In the genomic region with DNA sequence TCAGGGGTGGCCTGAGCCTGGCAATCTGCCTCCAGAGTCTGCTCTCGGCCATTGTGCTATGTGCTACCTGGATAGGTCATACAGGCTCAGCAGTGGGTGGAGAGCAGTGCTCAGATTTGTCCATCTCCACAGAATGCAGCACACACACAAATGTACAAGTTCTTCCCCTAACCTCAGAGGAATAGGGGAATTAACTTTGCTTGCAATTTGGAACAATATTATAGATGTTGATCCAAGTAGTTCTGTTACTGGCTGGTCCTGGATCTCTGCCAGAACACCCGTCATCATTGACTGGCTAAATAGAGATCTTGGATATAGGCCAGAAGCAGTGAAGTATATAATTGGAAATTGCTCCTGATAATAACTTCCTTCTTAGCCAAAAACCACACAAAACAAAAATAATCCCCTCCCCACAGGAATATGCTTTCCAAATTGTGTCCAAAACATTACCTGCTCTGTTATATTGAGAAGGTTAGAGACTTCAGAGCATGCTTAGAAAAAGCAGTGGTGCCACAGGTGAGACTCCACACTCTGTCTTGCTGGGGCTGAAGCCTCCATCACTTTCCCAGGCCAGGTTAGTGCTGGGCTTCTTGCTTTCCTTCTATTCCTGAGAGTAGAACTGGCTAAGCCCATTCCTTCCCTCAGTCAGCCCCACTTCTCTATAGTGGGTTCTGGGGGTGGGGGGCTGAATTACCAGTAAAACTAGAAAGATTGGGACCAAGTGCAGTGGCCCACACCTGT, we compare ENCODE assay signal across 10 cellular contexts. TPM values are rescaled to one million over a fixed set of nuclear protein-coding genes. Genes with fewer than 3 reads are reported as not detected.
DNase-seq lines count a peak whose midpoint lies in the region; ATAC-seq and TF ChIP-seq lines count a peak whose summit lies in the region.
"Had no signal": no experiment of that assay in that cellular context is flagged by ENCODE, and none has a peak within 500 bp of the region (broad histone marks: within the 10 kb centered on the region; RNA-seq: fewer than 3 reads in every experiment).

No MANE protein-coding gene starts in this region.

- no peaks in the 10 kb centered on the region for H3K9me3 ChIP-seq in adrenal gland (replicated peaks in 1 of 3)
- no peaks in the 10 kb centered on the region for H3K9me3 ChIP-seq in hepatocyte (ENCODE audit: low read depth)
- peaks cover 6% of the 10 kb centered on the region for H3K9me3 ChIP-seq in osteoblast (ENCODE audit: low read depth, low read length)

- H3K27ac ChIP-seq in C4-2B (0 out of 2 replicates have a peak overlapping the region, but pooled peaks have one; percentile 17), adrenal gland (no peak overlapping the region), hepatocyte (no peak overlapping the region), osteoblast (ENCODE audit: low read depth, low read length) (no peak overlapping the region)

- H3K36me3 ChIP-seq in adrenal gland (replicated peaks in 1 of 2) (no peaks in the 10 kb centered on the region), hepatocyte (replicated peaks; ENCODE audit: insufficient read depth, low read depth) (no peaks in the 10 kb centered on the region), osteoblast (ENCODE audit: insufficient read depth, low read length) (peaks cover 6% of the 10 kb centered on the region)

- no peaks in the 10 kb centered on the region for H3K4me1 Mint-ChIP-seq in T-helper 2 cell treated with Interferon-gamma antibody and Interleukin-4, amounts not matched to agents 5 μg/mL and 100 μg/mL, for 36 hours (ENCODE audit: low read depth)
- H3K4me1 Mint-ChIP-seq: CD4-positive, alpha-beta memory T cell had no signal

- H3K27ac Mint-ChIP-seq in T-helper 2 cell treated with Interferon-gamma antibody and Interleukin-4, amounts not matched to agents 5 μg/mL and 100 μg/mL, for 36 hours: no peak overlapping the region
- H3K27ac Mint-ChIP-seq: CD4-positive, alpha-beta memory T cell had no signal

- H3K4me1 ChIP-seq in adrenal gland (replicated peaks in 1 of 2): peaks cover 0 to 13% of the 10 kb centered on the region in 2 donors
- no peaks in the 10 kb centered on the region for H3K4me1 ChIP-seq in hepatocyte (ENCODE audit: insufficient read depth)
- H3K4me1 ChIP-seq in osteoblast (ENCODE audit: insufficient read depth, low read length): no peaks in the 10 kb centered on the region

- no peaks in the 10 kb centered on the region for H3K9me2 ChIP-seq in hepatocyte (replicated peaks; ENCODE audit: insufficient read depth)

- DNase-seq in NCI-H1436 treated with DMSO at 0.1 percent for 48 hours (lab: John Stamatoyannopoulos, UW) (peak; percentile 80), adrenal gland (peak in 6 of 7 donors; percentile 39 to 66 (median 57)), hepatocyte (ENCODE audit: low spot score) (peak; percentile 42), GM10266 (ENCODE audit: extremely low spot score) (no peak), osteoblast (ENCODE audit: insufficient read length, low spot score, missing footprints) (no peak)
- no peak for DNase-seq in T-helper 2 cell treated with Interferon-gamma antibody and Interleukin-4, amounts not matched to agents 5 μg/mL and 100 μg/mL, for 36 hours (ENCODE audit: low spot score)
- DNase-seq: CD4-positive, alpha-beta memory T cell; effector CD8-positive, alpha-beta T cell had no signal

- TF ChIP-seq CTCF in C4-2B (conservative IDR thresholded peaks at IDR 0.05) (no peak), adrenal gland (IDR thresholded peaks at IDR 0.05) (no peak), hepatocyte (IDR thresholded peaks at IDR 0.05; ENCODE audit: poor library complexity) (no peak), GM10266 (IDR thresholded peaks at IDR 0.05; ENCODE audit: control insufficient read depth, insufficient read depth, low read depth, missing control alignments) (no peak), osteoblast (IDR thresholded peaks at IDR 0.05; ENCODE audit: extremely low read depth, low read depth, low read length) (no peak)

- TF ChIP-seq POLR2A in adrenal gland (IDR thresholded peaks at IDR 0.05): no peak

- H3K4me2 ChIP-seq in hepatocyte: no peak overlapping the region
- H3K4me2 ChIP-seq in osteoblast (ENCODE audit: insufficient read depth, low read length): no peak overlapping the region

- no peaks in the 10 kb centered on the region for H4K20me1 ChIP-seq in hepatocyte (ENCODE audit: insufficient read depth, poor library complexity, severe bottlenecking)
- H4K20me1 ChIP-seq in osteoblast (ENCODE audit: insufficient read depth, low read length): no peaks in the 10 kb centered on the region

- no peak for ATAC-seq in GM18519 (IDR thresholded peaks at IDR 0.05; ENCODE audit: low FRiP score, unreplicated experiment)

- intact Hi-C loops in adrenal gland (cut with DNase I): no loop called here

- H3K9me3 Mint-ChIP-seq in T-helper 2 cell treated with Interferon-gamma antibody and Interleukin-4, amounts not matched to agents 5 μg/mL and 100 μg/mL, for 36 hours: peaks cover 23% of the 10 kb centered on the region

- H2AFZ ChIP-seq in hepatocyte (no peak overlapping the region), osteoblast (ENCODE audit: low read length) (no peak overlapping the region)

- H3K27me3 ChIP-seq in adrenal gland (no peaks in the 10 kb centered on the region), hepatocyte (no peaks in the 10 kb centered on the region), osteoblast (ENCODE audit: insufficient read depth, low read length) (no peaks in the 10 kb centered on the region)

- no peaks in the 10 kb centered on the region for H3K27me3 Mint-ChIP-seq in T-helper 2 cell treated with Interferon-gamma antibody and Interleukin-4, amounts not matched to agents 5 μg/mL and 100 μg/mL, for 36 hours (ENCODE audit: low read depth)
- H3K27me3 Mint-ChIP-seq: CD4-positive, alpha-beta memory T cell had no signal

- no peak overlapping the region for H3K4me3 Mint-ChIP-seq in T-helper 2 cell treated with Interferon-gamma antibody and Interleukin-4, amounts not matched to agents 5 μg/mL and 100 μg/mL, for 36 hours
- H3K4me3 Mint-ChIP-seq: CD4-positive, alpha-beta memory T cell had no signal

- WGBS in adrenal gland, 4 donors: 0 to 34% (median 28%) methylated on average over 1 to 2 of the region's 2 CpGs
- 65% methylated on average over 2 of the region's 2 CpGs for WGBS in hepatocyte (ENCODE audit: low lambda C conversion rate, missing lambda C conversion rate)

- H3K79me2 ChIP-seq in hepatocyte: no peaks in the 10 kb centered on the region
- no peaks in the 10 kb centered on the region for H3K79me2 ChIP-seq in osteoblast (ENCODE audit: insufficient read depth, low read length)

- H3K4me3 ChIP-seq in adrenal gland (no peak overlapping the region), hepatocyte (no peak overlapping the region), osteoblast (ENCODE audit: insufficient read depth, low read length) (no peak overlapping the region)

- peaks cover 55% of the 10 kb centered on the region for H3K36me3 Mint-ChIP-seq in T-helper 2 cell treated with Interferon-gamma antibody and Interleukin-4, amounts not matched to agents 5 μg/mL and 100 μg/mL, for 36 hours (ENCODE audit: low read depth)

RNA-seq across cellular contexts. Expression of a gene that starts 38.8 kb away (rescaled TPM):
- total RNA-seq in adrenal gland: 1 to 10 TPM in 6 of 8 donors, under 1 TPM in 2; 0.60 to 2.6 (median 1.3) TPM
- 1 to 10 TPM in 1 of 3 donors, under 1 TPM in 2; 0.40 to 1.5 (median 0.51) TPM for polyA plus RNA-seq in adrenal gland
- 5.0 and 6.6 TPM in 2 replicates for total RNA-seq in hepatocyte
- 3.5 and 7.0 TPM in 2 replicates for polyA plus RNA-seq in hepatocyte
- 1.1 and 2.4 TPM in 2 replicates for total RNA-seq in osteoblast

RNA-seq across cellular contexts. Expression of a gene that starts 49.3 kb away (rescaled TPM):
- total RNA-seq in adrenal gland: 1 to 10 TPM in 4 of 8 donors, under 1 TPM in 3, not detected in 1; 0.32 to 3.8 (median 1.0) TPM
- polyA plus RNA-seq in adrenal gland: under 1 TPM; 0.33 to 0.40 (median 0.40) TPM
- 2.0 TPM in 2 replicates for total RNA-seq in hepatocyte
- polyA plus RNA-seq in hepatocyte: 0.83 and 1.9 TPM in 2 replicates
- total RNA-seq in osteoblast: 1.4 and 1.8 TPM in 2 replicates

Comparison
In these comparisons a context has a peak if more than half of its experiments do, and no peak if none do; other contexts are left out.
1. DNase-seq: peak in NCI-H1436 treated with DMSO at 0.1 percent for 48 hours (single experiment), adrenal gland (6 of 7) and hepatocyte (single experiment); none in GM10266 (single experiment), T-helper 2 cell treated with Interferon-gamma antibody and Interleukin-4, amounts not matched to agents 5 μg/mL and 100 μg/mL, for 36 hours (single experiment) and osteoblast (single experiment).